Comparison of ENCODE assay signal across 18 cellular contexts in the genomic region with DNA sequence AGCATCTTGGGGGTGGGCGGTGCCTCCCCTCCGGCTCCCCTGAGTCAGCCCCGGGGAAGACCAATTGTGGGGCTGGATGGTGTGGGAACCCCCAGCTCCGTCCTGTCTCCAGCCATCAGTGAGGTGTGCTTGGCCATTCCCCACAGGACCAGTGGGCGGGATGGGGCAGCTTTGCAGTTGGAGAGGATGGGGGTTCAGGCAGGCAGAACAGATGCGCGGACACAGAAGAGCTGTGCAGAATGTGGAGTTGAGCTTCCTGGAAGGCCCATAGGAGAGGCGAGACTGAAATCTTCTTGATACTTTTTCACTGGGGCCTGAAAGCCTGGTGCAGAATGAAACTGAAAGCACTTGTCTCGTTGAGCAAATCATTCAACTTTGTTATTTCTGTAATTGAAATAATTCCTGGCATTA. TPM values are rescaled to one million over a fixed set of nuclear protein-coding genes. Genes with fewer than 3 reads are reported as not detected.
A peak's percentile ranks its signal among the peaks of the same experiment; 100 is the strongest.
DNase-seq lines count a peak whose midpoint lies in the region; ATAC-seq and FAIRE-seq lines count a peak whose summit lies in the region.
"Had no signal": no experiment of that assay in that cellular context is flagged by ENCODE, and none has a peak within 500 bp of the region (broad histone marks: within the 10 kb centered on the region; RNA-seq: fewer than 3 reads in every experiment).

No MANE protein-coding gene starts in this region.

- no peaks in the 10 kb centered on the region for H3K36me3 Mint-ChIP-seq in activated CD4-positive, alpha-beta T cell treated with anti-CD3 and anti-CD28 coated beads, Interleukin-2, amount 10 ng/mL, durations not matched to agents 7 days and 5 days (ENCODE audit: low read depth)
- no peaks in the 10 kb centered on the region for H3K36me3 Mint-ChIP-seq in T-cell

- peak; percentile 33 for DNase-seq in activated CD4-positive, alpha-beta T cell treated with anti-CD3 and anti-CD28 coated beads, Interleukin-2, amount 10 ng/mL, durations not matched to agents 7 days and 5 days
- no peak for DNase-seq in activated CD4-positive, alpha-beta T cell treated with anti-CD3 and anti-CD28 coated beads for 4 hours
- DNase-seq in GM18507 (ENCODE audit: extremely low spot score, insufficient read length, low read depth): no peak
- no peak for DNase-seq in T-cell
- no peak for DNase-seq in mesenchymal stem cell
- DNase-seq in activated CD4-positive, CD25-positive, alpha-beta regulatory T cell treated with anti-CD3 and anti-CD28 coated beads, Interleukin-2, amount 50 U/mL, for 72 hours: no peak
- DNase-seq in CD1c-positive myeloid dendritic cell (ENCODE audit: extremely low spot score): no peak
- DNase-seq: DMS79 treated with DMSO at 0.1 percent for 48 hours, kidney glomerular epithelial cell, NCI-H187, NCI-H774 had no signal

- no peak overlapping the region for H2AK5ac ChIP-seq in mesenchymal stem cell (ENCODE audit: low read length, severe bottlenecking)

- no peaks in the 10 kb centered on the region for H3K36me3 ChIP-seq in mesenchymal stem cell (ENCODE audit: control insufficient read depth in 1 of 2, insufficient read depth in 2 of 2, low read depth in 1 of 2, low read length in 2 of 2)
- H3K36me3 ChIP-seq: gastroesophageal sphincter had no signal

- no peak overlapping the region for H3K18ac ChIP-seq in mesenchymal stem cell (ENCODE audit: low read depth in 1 of 2, low read length in 2 of 2)

- WGBS in mesenchymal stem cell: 98% methylated on average over 9 of the region's 9 CpGs

- H3K4me1 ChIP-seq in mesenchymal stem cell (ENCODE audit: control insufficient read depth, insufficient read depth, low read depth, low read length): peaks cover 2% of the 10 kb centered on the region
- H3K4me1 ChIP-seq: A549 had no signal

- H3K27ac Mint-ChIP-seq in activated CD4-positive, alpha-beta T cell treated with anti-CD3 and anti-CD28 coated beads, Interleukin-2, amount 10 ng/mL, durations not matched to agents 7 days and 5 days: peak overlapping the region; percentile 59
- H3K27ac Mint-ChIP-seq in T-cell: peak overlapping the region in 1 of 2 donors; percentile 66

- H4K91ac ChIP-seq in mesenchymal stem cell (ENCODE audit: low read length): no peak overlapping the region

- H3K9me3 ChIP-seq in mesenchymal stem cell (ENCODE audit: control insufficient read depth, low read length): no peaks in the 10 kb centered on the region
- H3K9me3 ChIP-seq: A549, gastroesophageal sphincter had no signal

- H3K23ac ChIP-seq in mesenchymal stem cell (ENCODE audit: low read length in 2 of 2): no peak overlapping the region

- peaks cover 2% of the 10 kb centered on the region for H3K79me1 ChIP-seq in mesenchymal stem cell (replicated peaks; ENCODE audit: low read length, poor library complexity, severe bottlenecking)

- H2AFZ ChIP-seq in mesenchymal stem cell (ENCODE audit: low read depth, low read length): no peak overlapping the region

- H3K4me2 ChIP-seq in mesenchymal stem cell (ENCODE audit: low read length, poor library complexity, severe bottlenecking): no peak overlapping the region
- H3K4me2 ChIP-seq: A549 had no signal

- peak; percentile 91 for FAIRE-seq in GM18507 (lab: Jason Lieb, UNC)
- FAIRE-seq: A549, colon, H1 had no signal

- POLR2A ChIA-PET in activated CD4-positive, alpha-beta T cell treated with anti-CD3 and anti-CD28 coated beads, Interleukin-2, amount 10 ng/mL, durations not matched to agents 7 days and 5 days (lab: Charles Lee): interaction anchor here (0.6 kb wide), 1 partner anchor 243 kb away, joined by 3 read pairs; no protein-coding TSS in a partner anchor
- POLR2A ChIA-PET in T-cell (lab: Charles Lee): no interaction called here

- H2BK12ac ChIP-seq in mesenchymal stem cell (ENCODE audit: low read length in 2 of 2): no peak overlapping the region

- no peak overlapping the region for H2BK15ac ChIP-seq in mesenchymal stem cell (ENCODE audit: low read depth, poor library complexity, severe bottlenecking)

- peak overlapping the region; percentile 45 for H3K4me3 Mint-ChIP-seq in activated CD4-positive, alpha-beta T cell treated with anti-CD3 and anti-CD28 coated beads, Interleukin-2, amount 10 ng/mL, durations not matched to agents 7 days and 5 days
- peak overlapping the region; percentile 47 to 58 (median 47) for H3K4me3 Mint-ChIP-seq in T-cell
- H3K4me3 Mint-ChIP-seq: neural crest cell had no signal

- CTCF ChIA-PET in activated CD4-positive, alpha-beta T cell treated with anti-CD3 and anti-CD28 coated beads, Interleukin-2, amount 10 ng/mL, durations not matched to agents 7 days and 5 days (lab: Charles Lee): interaction anchor here (0.5 kb wide), 1 partner anchor 384 kb away, joined by 3 read pairs; no protein-coding TSS in a partner anchor
- CTCF ChIA-PET in T-cell (lab: Charles Lee): no interaction called here

- H3K14ac ChIP-seq in mesenchymal stem cell (ENCODE audit: low read length in 2 of 2): no peak overlapping the region

- no peaks in the 10 kb centered on the region for H3K27me3 Mint-ChIP-seq in activated CD4-positive, alpha-beta T cell treated with anti-CD3 and anti-CD28 coated beads, Interleukin-2, amount 10 ng/mL, durations not matched to agents 7 days and 5 days
- H3K27me3 Mint-ChIP-seq in T-cell: peaks cover 6 to 7% of the 10 kb centered on the region in 2 donors

- H2BK120ac ChIP-seq in mesenchymal stem cell (ENCODE audit: low read depth, low read length): no peak overlapping the region

- no peak overlapping the region for H2BK5ac ChIP-seq in mesenchymal stem cell (ENCODE audit: low read depth, low read length, poor library complexity, severe bottlenecking)

- no peak overlapping the region for H3K4me3 ChIP-seq in mesenchymal stem cell (ENCODE audit: insufficient read depth in 1 of 2, low read depth in 1 of 2, low read length in 2 of 2)
- H3K4me3 ChIP-seq: A549, gastroesophageal sphincter, SK-N-MC had no signal

- ATAC-seq in T-cell (replicated peaks in 1 of 4) (no peak), HG03521 (IDR thresholded peaks at IDR 0.05; ENCODE audit: unreplicated experiment) (no peak)
- ATAC-seq: A549, gastroesophageal sphincter had no signal

- H3K9me3 Mint-ChIP-seq in activated CD4-positive, alpha-beta T cell treated with anti-CD3 and anti-CD28 coated beads, Interleukin-2, amount 10 ng/mL, durations not matched to agents 7 days and 5 days: no peaks in the 10 kb centered on the region
- H3K9me3 Mint-ChIP-seq in T-cell: no peaks in the 10 kb centered on the region

- no peak overlapping the region for H4K8ac ChIP-seq in mesenchymal stem cell (ENCODE audit: low read length)

- H3K4me1 Mint-ChIP-seq in activated CD4-positive, alpha-beta T cell treated with anti-CD3 and anti-CD28 coated beads, Interleukin-2, amount 10 ng/mL, durations not matched to agents 7 days and 5 days: peaks cover 36% of the 10 kb centered on the region
- peaks cover 13 to 27% (median 19%) of the 10 kb centered on the region in 3 donors for H3K4me1 Mint-ChIP-seq in T-cell

- H3K4ac ChIP-seq in mesenchymal stem cell (ENCODE audit: low read depth in 1 of 2, low read length in 2 of 2): no peak overlapping the region

- H3K9ac ChIP-seq in mesenchymal stem cell (ENCODE audit: low read length): peak overlapping the region; percentile 22

- no peak overlapping the region for H3K27ac ChIP-seq in mesenchymal stem cell (ENCODE audit: low read length, poor library complexity, severe bottlenecking)
- H3K27ac ChIP-seq: A549, gastroesophageal sphincter, SK-N-MC had no signal

- peaks cover 0 to 8% of the 10 kb centered on the region in 2 experiments for H3K27me3 ChIP-seq in mesenchymal stem cell (ENCODE audit: control insufficient read depth in 1 of 2, insufficient read depth in 1 of 2, low read length in 2 of 2)
- H3K27me3 ChIP-seq: gastroesophageal sphincter had no signal

RNA-seq across cellular contexts. Expression of a gene that starts 23.8 kb away (rescaled TPM):
- 10 to 100 TPM; 18.2 to 19.2 TPM for total RNA-seq in activated CD4-positive, alpha-beta T cell treated with anti-CD3 and anti-CD28 coated beads, Interleukin-2, amount 10 ng/mL, durations not matched to agents 7 days and 5 days
- total RNA-seq in T-cell: 10 to 100 TPM in 2 of 5 donors, 1 to 10 TPM in 3; 5.9 to 13.8 (median 8.2) TPM
- 14.6 TPM for polyA plus RNA-seq in mesenchymal stem cell (2013, experiment 1 of 2)
- polyA plus RNA-seq in mesenchymal stem cell (2013, experiment 2 of 2): 13.4 TPM
